In genomic region chr17:3030096-3030495, GRCh38 we compare ENCODE assay signal across 15 cellular contexts. TPM values are rescaled to one million over a fixed set of nuclear protein-coding genes. Genes with fewer than 3 reads are reported as not detected.
DNase-seq lines count a peak whose midpoint lies in the region; ATAC-seq, FAIRE-seq and TF ChIP-seq lines count a peak whose summit lies in the region.
"Had no signal": no experiment of that assay in that cellular context is flagged by ENCODE, and none has a peak within 500 bp of the region (broad histone marks: within the 10 kb centered on the region; RNA-seq: fewer than 3 reads in every experiment).

No MANE protein-coding gene starts in this region.

- ATAC-seq in lower lobe of right lung (no peak), GM21515 (IDR thresholded peaks at IDR 0.05; ENCODE audit: unreplicated experiment) (no peak)
- ATAC-seq: body of pancreas had no signal

- TF ChIP-seq CTCF in bronchial epithelial cell (IDR thresholded peaks at IDR 0.05; ENCODE audit: insufficient read depth, low read length, severe bottlenecking), result no peak
- TF ChIP-seq CTCF in lower lobe of right lung (IDR thresholded peaks at IDR 0.05), result no peak

- no peaks in the 10 kb centered on the region for H3K9me3 Mint-ChIP-seq in activated CD4-positive, alpha-beta memory T cell treated with anti-CD3 and anti-CD28 coated beads for 36 hours
- H3K9me3 Mint-ChIP-seq: CD4-positive, alpha-beta T cell had no signal

- FAIRE-seq in bronchial epithelial cell (lab: Jason Lieb, UNC), result no peak

- CTCF ChIA-PET in activated CD4-positive, alpha-beta memory T cell treated with anti-CD3 and anti-CD28 coated beads for 36 hours (lab: Charles Lee), result interaction anchor here (0.6 kb wide), 1 partner anchor 201 kb away, joined by 3 read pairs; no protein-coding TSS in a partner anchor

- POLR2A ChIA-PET in activated CD4-positive, alpha-beta memory T cell treated with anti-CD3 and anti-CD28 coated beads for 36 hours (lab: Charles Lee), result no interaction called here

- H3K36me3 Mint-ChIP-seq in activated CD4-positive, alpha-beta memory T cell treated with anti-CD3 and anti-CD28 coated beads for 36 hours, result peaks cover 9% of the 10 kb centered on the region

- no peaks in the 10 kb centered on the region for H3K27me3 ChIP-seq in bronchial epithelial cell (ENCODE audit: control insufficient read depth, insufficient read depth, low read length)
- H3K27me3 ChIP-seq in lower lobe of right lung (ENCODE audit: low read depth), result no peaks in the 10 kb centered on the region
- H3K27me3 ChIP-seq: body of pancreas had no signal

- H3K27me3 Mint-ChIP-seq in activated CD4-positive, alpha-beta memory T cell treated with anti-CD3 and anti-CD28 coated beads for 36 hours, result no peaks in the 10 kb centered on the region
- H3K27me3 Mint-ChIP-seq: CD4-positive, alpha-beta T cell had no signal

- H3K36me3 ChIP-seq in bronchial epithelial cell (ENCODE audit: control insufficient read depth, insufficient read depth, low read length) (peaks cover 6% of the 10 kb centered on the region), lower lobe of right lung (peaks cover 7% of the 10 kb centered on the region)

- H3K27ac ChIP-seq in lower lobe of right lung, result no peak overlapping the region
- H3K27ac ChIP-seq: VCaP had no signal

- no peak overlapping the region for H3K4me3 Mint-ChIP-seq in activated CD4-positive, alpha-beta memory T cell treated with anti-CD3 and anti-CD28 coated beads for 36 hours
- H3K4me3 Mint-ChIP-seq: CD4-positive, alpha-beta T cell had no signal

- H3K4me3 ChIP-seq in bronchial epithelial cell (ENCODE audit: low read depth, low read length) (no peak overlapping the region), lower lobe of right lung (no peak overlapping the region)
- H3K4me3 ChIP-seq: body of pancreas had no signal

- no peaks in the 10 kb centered on the region for H3K9me3 ChIP-seq in lower lobe of right lung
- H3K9me3 ChIP-seq: body of pancreas had no signal

- H3K4me1 ChIP-seq in lower lobe of right lung, result no peaks in the 10 kb centered on the region
- H3K4me1 ChIP-seq: body of pancreas had no signal

- intact Hi-C loops in lower lobe of right lung (cut with DNase I), result no loop called here
- intact Hi-C loops in activated CD4-positive, alpha-beta memory T cell treated with anti-CD3 and anti-CD28 coated beads for 36 hours (cut with micrococcal nuclease), result no loop called here

- H3K4me1 Mint-ChIP-seq in activated CD4-positive, alpha-beta memory T cell treated with anti-CD3 and anti-CD28 coated beads for 36 hours (ENCODE audit: low read depth), result no peaks in the 10 kb centered on the region

- no peak overlapping the region for H3K27ac Mint-ChIP-seq in activated CD4-positive, alpha-beta memory T cell treated with anti-CD3 and anti-CD28 coated beads for 36 hours
- H3K27ac Mint-ChIP-seq: CD4-positive, alpha-beta T cell had no signal

- DNase-seq in AG08396 (ENCODE audit: low spot score) (peak; percentile 33), M059J (ENCODE audit: low read depth) (peak; percentile 75), bronchial epithelial cell (ENCODE audit: low read depth) (peak; percentile 81), lower lobe of right lung (peak; percentile 39), NCI-H187 (lab: John Stamatoyannopoulos, UW) (no peak), NCI-H510A treated with DMSO at 0.1 percent for 48 hours (lab: John Stamatoyannopoulos, UW) (no peak)
- no peak for DNase-seq in activated CD4-positive, alpha-beta memory T cell treated with anti-CD3 and anti-CD28 coated beads for 36 hours
- DNase-seq: activated T-cell treated with anti-CD3 and anti-CD28 coated beads, Interleukin-2, amount 50 U/mL, for 1 hour; glutamatergic neuron; NCI-H1105 had no signal

RNA-seq across cellular contexts. Expression of gene OR1D5, which starts 33.3 kb away (rescaled TPM):
- not detected in 2 replicates for total RNA-seq in M059J (2014; rRNA removed; shearing (Covaris generic))
- total RNA-seq in bronchial epithelial cell, result not detected in 2 replicates
- not detected for total RNA-seq in lower lobe of right lung
- not detected for total RNA-seq in activated CD4-positive, alpha-beta memory T cell treated with anti-CD3 and anti-CD28 coated beads for 36 hours
- total RNA-seq: body of pancreas; CD4-positive, alpha-beta T cell; mononuclear cell had no signal

Comparison
In these comparisons a context has a peak if more than half of its experiments do, and no peak if none do; other contexts are left out.
1. DNase-seq: peak in AG08396 (single experiment), M059J (single experiment), bronchial epithelial cell (single experiment) and lower lobe of right lung (single experiment); none in NCI-H187 (0 of 2), activated CD4-positive, alpha-beta memory T cell treated with anti-CD3 and anti-CD28 coated beads for 36 hours (single experiment) and NCI-H510A treated with DMSO at 0.1 percent for 48 hours (single experiment).